In genomic region chr1:161872506-161872905, GRCh38 we compare ENCODE assay signal across 25 cellular contexts.
DNase-seq lines count a peak whose midpoint lies in the region; FAIRE-seq and TF ChIP-seq lines count a peak whose summit lies in the region.
"Had no signal": no experiment of that assay in that cellular context is flagged by ENCODE, and none has a peak within 500 bp of the region (broad histone marks: within the 10 kb centered on the region; RNA-seq: fewer than 3 reads in every experiment).

No MANE protein-coding gene starts in this region.

- no peaks in the 10 kb centered on the region for H3K9me3 ChIP-seq in adipocyte (ENCODE audit: control insufficient read depth, low read length)
- H3K9me3 ChIP-seq: neutrophil, prostate gland, sigmoid colon, suprapubic skin had no signal

- H3K4me3 ChIP-seq in adipocyte (ENCODE audit: low read length), result no peak overlapping the region
- H3K4me3 ChIP-seq: hepatocyte, PC-9, prostate gland, sigmoid colon, suprapubic skin had no signal

- H3K4me1 ChIP-seq in adipocyte (ENCODE audit: control insufficient read depth, insufficient read depth, low read length), result no peaks in the 10 kb centered on the region
- H3K4me1 ChIP-seq: prostate gland, sigmoid colon, suprapubic skin had no signal

- DNase-seq in D721Med (ENCODE audit: insufficient read length, low spot score) (no peak), H54 (ENCODE audit: insufficient read length, low spot score) (no peak), adipocyte (ENCODE audit: low read depth) (peak; percentile 24), left kidney (ENCODE audit: low read depth, low spot score) (peak; percentile 24), DMS53 treated with DMSO at 0.1 percent for 48 hours (lab: John Stamatoyannopoulos, UW; ENCODE audit: unreplicated experiment) (no peak), hepatic stellate cell (ENCODE audit: low spot score) (no peak)
- no peak for DNase-seq in activated CD4-positive, alpha-beta T cell treated with anti-CD3 and anti-CD28 coated beads for 4 hours
- DNase-seq: activated CD4-positive, alpha-beta T cell treated with anti-CD3 and anti-CD28 coated beads for 1 hour; activated CD8-positive, alpha-beta T cell treated with anti-CD3 and anti-CD28 coated beads for 36 hours; activated naive CD8-positive, alpha-beta T cell treated with anti-CD3 and anti-CD28 coated beads, Interleukin-2, amount 10 ng/mL, durations not matched to agents 7 days and 5 days; Calu3; KBM-7; left colon; mesenchymal stem cell; NCI-H1436 treated with DMSO at 0.1 percent for 48 hours; NCI-H345; NK-92 treated with Interleukin-12 subunit alpha and Interleukin-12 subunit beta, amount 100 ng/mL, for 24 hours; PC-9; sigmoid colon; stimulated activated CD4-positive, alpha-beta T cell treated with anti-CD3 and anti-CD28 coated beads, Interleukin-4, amount 100 ng/mL, for 24 hours had no signal

- TF ChIP-seq CTCF in D721Med (IDR thresholded peaks at IDR 0.05; ENCODE audit: insufficient read depth, missing control alignments), result no peak

- TF ChIP-seq POLR2A in H54 (IDR thresholded peaks at IDR 0.05; ENCODE audit: low read depth, low read length), result no peak

- FAIRE-seq in D721Med (lab: Jason Lieb, UNC) (peak; percentile 84), H54 (lab: Jason Lieb, UNC) (peak; percentile 41)
- FAIRE-seq: HTR-8/SVneo had no signal

- no peaks in the 10 kb centered on the region for H3K27me3 ChIP-seq in adipocyte (replicated peaks; ENCODE audit: control insufficient read depth, insufficient read depth, low read length)
- H3K27me3 ChIP-seq: hepatocyte, neutrophil, sigmoid colon, suprapubic skin had no signal

- H3K36me3 ChIP-seq in adipocyte (ENCODE audit: control insufficient read depth, insufficient read depth, low read length, severe bottlenecking), result peaks cover 4% of the 10 kb centered on the region
- H3K36me3 ChIP-seq: prostate gland, suprapubic skin had no signal

- H3K9ac ChIP-seq in adipocyte (ENCODE audit: low read length), result no peak overlapping the region

Comparison
In these comparisons a context has a peak if more than half of its experiments do, and no peak if none do; other contexts are left out.
1. DNase-seq: peak in adipocyte (single experiment) and left kidney (single experiment); none in D721Med (single experiment), H54 (single experiment), DMS53 treated with DMSO at 0.1 percent for 48 hours (single experiment), hepatic stellate cell (single experiment) and activated CD4-positive, alpha-beta T cell treated with anti-CD3 and anti-CD28 coated beads for 4 hours (0 of 2).